ENCODE assay signal across 10 cellular contexts in the genomic region with DNA sequence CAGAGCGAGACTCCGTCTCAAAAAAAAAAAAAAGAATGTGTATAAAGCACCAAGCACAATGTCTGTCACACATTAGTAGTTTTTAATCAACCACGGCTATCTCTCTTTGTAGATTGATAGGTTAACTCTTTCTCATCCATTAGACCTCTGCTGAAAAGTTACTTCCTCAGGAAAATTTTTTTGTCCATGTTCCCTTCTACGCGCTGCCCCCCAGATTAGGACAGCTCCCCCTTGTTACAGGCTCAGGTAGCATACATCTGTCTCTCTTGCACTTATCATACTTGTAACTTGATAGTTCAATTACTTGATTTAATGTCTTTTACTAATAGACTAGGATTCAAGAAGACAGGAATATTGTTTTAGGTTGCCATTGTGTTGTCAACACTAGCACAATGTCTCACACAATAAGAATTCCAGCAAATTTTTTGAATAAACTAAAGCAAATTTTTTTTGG. TPM values are rescaled to one million over a fixed set of nuclear protein-coding genes. Genes with fewer than 3 reads are reported as not detected.
DNase-seq lines count a peak whose midpoint lies in the region; ATAC-seq and TF ChIP-seq lines count a peak whose summit lies in the region.
"Had no signal": no experiment of that assay in that cellular context is flagged by ENCODE, and none has a peak within 500 bp of the region (broad histone marks: within the 10 kb centered on the region; RNA-seq: fewer than 3 reads in every experiment).

No MANE protein-coding gene starts in this region.

- H3K4me3 Mint-ChIP-seq in CD4-positive, CD25-positive, alpha-beta regulatory T cell: peak overlapping the region; percentile 93 to 100 (median 98)
- H3K4me3 Mint-ChIP-seq in mesothelial cell of epicardium: peak overlapping the region; percentile 99

- peaks cover 15% of the 10 kb centered on the region for H3K36me3 ChIP-seq in CD4-positive, CD25-positive, alpha-beta regulatory T cell (ENCODE audit: control insufficient read depth, insufficient read depth, low read length)
- H3K36me3 ChIP-seq in HUES64 (ENCODE audit: insufficient read depth, low read length): peaks cover 30% of the 10 kb centered on the region
- H3K36me3 ChIP-seq: adrenal gland had no signal

- H3K9ac ChIP-seq in HUES64 (ENCODE audit: low read depth, low read length): peak overlapping the region; percentile 100

- no peak for ATAC-seq in CD4-positive, CD25-positive, alpha-beta regulatory T cell (ENCODE audit: low read depth in 2 of 2)
- ATAC-seq in HG02981 (IDR thresholded peaks at IDR 0.05; ENCODE audit: unreplicated experiment): no peak
- ATAC-seq: left lobe of liver had no signal

- no peaks in the 10 kb centered on the region for H3K27me3 ChIP-seq in CD4-positive, CD25-positive, alpha-beta regulatory T cell (ENCODE audit: control insufficient read depth, insufficient read depth, low read length)
- H3K27me3 ChIP-seq in HUES64 (ENCODE audit: insufficient read depth, low read length): no peaks in the 10 kb centered on the region
- H3K27me3 ChIP-seq: adrenal gland had no signal

- peaks cover 11 to 66% (median 33%) of the 10 kb centered on the region in 4 donors for H3K4me1 Mint-ChIP-seq in CD4-positive, CD25-positive, alpha-beta regulatory T cell
- peaks cover 25% of the 10 kb centered on the region for H3K4me1 Mint-ChIP-seq in mesothelial cell of epicardium

- in situ Hi-C loops in astrocyte of the cerebellum (cut with HindIII; ENCODE audit: low sequenced_read_pairs): no loop called here

- H3K27ac Mint-ChIP-seq in CD4-positive, CD25-positive, alpha-beta regulatory T cell: peak overlapping the region in 2 of 3 donors; percentile 66 to 94
- H3K27ac Mint-ChIP-seq in mesothelial cell of epicardium: no peak overlapping the region

- peaks cover 0 to 2% (median 0%) of the 10 kb centered on the region in 7 donors for H3K9me3 Mint-ChIP-seq in CD4-positive, CD25-positive, alpha-beta regulatory T cell
- H3K9me3 Mint-ChIP-seq in mesothelial cell of epicardium: no peaks in the 10 kb centered on the region

- peaks cover 20% of the 10 kb centered on the region for H3K36me3 Mint-ChIP-seq in CD4-positive, CD25-positive, alpha-beta regulatory T cell
- peaks cover 12% of the 10 kb centered on the region for H3K36me3 Mint-ChIP-seq in mesothelial cell of epicardium

- peaks cover 16% of the 10 kb centered on the region for H3K4me1 ChIP-seq in CD4-positive, CD25-positive, alpha-beta regulatory T cell (ENCODE audit: control insufficient read depth, insufficient read depth, low read length, poor library complexity, severe bottlenecking)
- peaks cover 7% of the 10 kb centered on the region for H3K4me1 ChIP-seq in HUES64 (ENCODE audit: insufficient read depth, low read length)

- WGBS in HUES64: 90% methylated on average over 3 of the region's 5 CpGs

- no peak overlapping the region for H3K27ac ChIP-seq in CD4-positive, CD25-positive, alpha-beta regulatory T cell (ENCODE audit: insufficient read depth, low read length, poor library complexity, severe bottlenecking)
- no peak overlapping the region for H3K27ac ChIP-seq in HUES64 (ENCODE audit: low read depth, low read length)
- H3K27ac ChIP-seq: adrenal gland had no signal

- no peak overlapping the region for H3K4me3 ChIP-seq in CD4-positive, CD25-positive, alpha-beta regulatory T cell (ENCODE audit: low read depth, low read length)
- H3K4me3 ChIP-seq in HUES64 (ENCODE audit: low read length) (peak overlapping the region; percentile 100), astrocyte of the cerebellum (ENCODE audit: low read depth, low read length) (peak overlapping the region; percentile 70)

- H3K27me3 Mint-ChIP-seq in CD4-positive, CD25-positive, alpha-beta regulatory T cell: peaks cover 8% of the 10 kb centered on the region
- peaks cover 11% of the 10 kb centered on the region for H3K27me3 Mint-ChIP-seq in mesothelial cell of epicardium (ENCODE audit: low read depth)

- no peak for DNase-seq in CD4-positive, CD25-positive, alpha-beta regulatory T cell
- DNase-seq in astrocyte of the cerebellum (ENCODE audit: low read depth) (no peak), mesothelial cell of epicardium (ENCODE audit: low spot score in 2 of 2, unreplicated experiment in 2 of 2) (no peak), putamen (ENCODE audit: low spot score) (no peak), NCI-H1694 treated with DMSO at 0.1 percent for 48 hours (lab: John Stamatoyannopoulos, UW) (no peak), ureter (ENCODE audit: low spot score) (no peak)
- DNase-seq: adrenal gland had no signal

- H3K9me3 ChIP-seq in CD4-positive, CD25-positive, alpha-beta regulatory T cell (ENCODE audit: control insufficient read depth in 2 of 2, low read length in 2 of 2): no peaks in the 10 kb centered on the region
- no peaks in the 10 kb centered on the region for H3K9me3 ChIP-seq in HUES64 (ENCODE audit: insufficient read depth, low read depth, low read length)
- H3K9me3 ChIP-seq: adrenal gland had no signal

- no peak for TF ChIP-seq CTCF in astrocyte of the cerebellum (IDR thresholded peaks at IDR 0.05; ENCODE audit: low read depth, low read length, missing control alignments)
- TF ChIP-seq CTCF in mesothelial cell of epicardium (IDR thresholded peaks at IDR 0.05; ENCODE audit: unreplicated experiment): no peak

RNA-seq across cellular contexts. Expression of a gene that starts 1.5 kb away (rescaled TPM):
- 11.5 TPM for total RNA-seq in CD4-positive, CD25-positive, alpha-beta regulatory T cell
- 1 to 10 TPM; 3.4 to 9.2 (median 6.6) TPM for polyA plus RNA-seq in CD4-positive, CD25-positive, alpha-beta regulatory T cell
- 41.5 TPM for polyA plus RNA-seq in HUES64 (2013, experiment 1 of 2)
- 53.4 TPM for polyA plus RNA-seq in HUES64 (2013, experiment 2 of 2)
- total RNA-seq in mesothelial cell of epicardium (22.5 to 23.0 TPM (median 22.6 TPM) in 3 replicates), ureter (10.4 TPM)

RNA-seq across cellular contexts. Expression of a gene that starts 52.0 kb away (rescaled TPM):
- total RNA-seq in CD4-positive, CD25-positive, alpha-beta regulatory T cell: 354 TPM
- polyA plus RNA-seq in CD4-positive, CD25-positive, alpha-beta regulatory T cell: 10 to 100 TPM; 65.9 to 76.0 (median 69.4) TPM
- polyA plus RNA-seq in HUES64 (2013, experiment 1 of 2): 1.4 TPM
- polyA plus RNA-seq in HUES64 (2013, experiment 2 of 2): 1.6 TPM
- total RNA-seq in mesothelial cell of epicardium (0.16 to 0.25 TPM (median 0.18 TPM) in 3 replicates), ureter (22.4 TPM)

Comparison
In these comparisons a context has a peak if more than half of its experiments do, and no peak if none do; other contexts are left out.
1. RNA of a gene that starts 52.0 kb away (total RNA-seq): 354 TPM in CD4-positive, CD25-positive, alpha-beta regulatory T cell (single experiment) and 22.4 TPM in ureter (single experiment); 0.16 to 0.25 TPM in mesothelial cell of epicardium; every median in the first group is over 10 times any median in the second.